In the genomic region with DNA sequence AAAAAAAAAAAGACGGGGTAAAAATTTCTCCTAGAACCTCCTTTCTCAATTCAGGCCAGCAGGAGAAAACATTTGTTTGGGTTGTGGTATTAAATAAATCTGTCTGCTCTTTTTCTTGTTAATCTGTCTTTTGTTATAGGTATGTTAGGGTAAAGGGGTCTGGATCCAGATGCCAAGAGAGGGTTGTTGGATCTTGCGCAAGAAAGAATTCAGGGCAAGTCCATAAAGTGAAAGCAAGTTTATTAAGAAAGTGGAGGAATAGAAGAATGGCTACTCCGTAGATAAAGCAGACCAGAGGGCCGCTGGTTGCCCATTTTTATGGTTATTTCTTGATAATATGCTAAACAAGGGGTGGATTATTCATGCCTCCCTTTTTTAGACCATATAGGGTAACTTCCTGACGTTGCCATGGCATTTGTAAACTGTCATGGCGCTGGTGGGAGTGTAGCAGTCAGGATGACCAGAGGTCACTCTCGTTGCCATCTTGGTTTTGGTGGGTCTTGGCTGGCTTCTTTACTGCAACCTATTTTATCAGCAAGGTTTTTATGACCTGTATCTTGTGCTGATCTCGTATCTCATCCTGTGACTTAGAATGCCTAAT, we compare ENCODE assay signal across 3 cellular contexts.
A peak's percentile ranks its signal among the peaks of the same experiment; 100 is the strongest.
TF ChIP-seq lines count a peak whose summit lies in the region.
"Not testable (repeated sequence)": the region's sequence is repeated elsewhere in the genome, so short reads cannot be mapped to it uniquely, and the experiment has no call there.

No MANE protein-coding gene starts in this region.

TF ChIP-seq in IMR-90, 13 proteins besides CTCF, POLR2A, EP300 and RAD21:
- peak; percentile 64 for TF ChIP-seq CEBPB (IDR thresholded peaks at IDR 0.05; ENCODE audit: low read depth, low read length)
TF ChIP-seq in IMR-90: peak in this region for 1; not testable (repeated sequence) for 12.

TF ChIP-seq in K562, 482 proteins besides CTCF, POLR2A, EP300 and RAD21:
- TF ChIP-seq SRF (CRISPR knock-in tag; IDR thresholded peaks at IDR 0.05) (peak in 1 of 2 experiments; percentile 76; a peak in 1 of 4 replicates), RFX1 (IDR thresholded peaks at IDR 0.05) (peak; percentile 77), NR2C1 (tag; IDR thresholded peaks at IDR 0.05) (peak; percentile 56), CEBPG (tag; conservative IDR thresholded peaks at IDR 0.05 in 1 of 2, IDR thresholded peaks at IDR 0.05 in 1 of 2) (peak in 1 of 2 experiments; percentile 80; a peak in 2 of 4 replicates), NR2C2 (tag; IDR thresholded peaks at IDR 0.05) (0 out of 2 replicates have a peak, but pooled peaks have one; percentile 27), CEBPB (tag; IDR thresholded peaks at IDR 0.05) (peak; percentile 88), YY1 (IDR thresholded peaks at IDR 0.05; ENCODE audit: borderline replicate concordance in 1 of 3, control insufficient read depth in 1 of 3, extremely low read depth in 1 of 3, insufficient read depth in 3 of 3, insufficient read length in 1 of 3, insufficient replicate concordance in 2 of 3, low read depth in 1 of 3, low read length in 2 of 3) (peak in 1 of 3 experiments; percentile 42)
- TF ChIP-seq NR2C1 (IDR thresholded peaks at IDR 0.05); CEBPG (CRISPR knock-in tag; IDR thresholded peaks at IDR 0.05); NR2C2 (CRISPR knock-in tag; IDR thresholded peaks at IDR 0.05): not testable (repeated sequence)

TF ChIP-seq in HepG2, 621 proteins besides CTCF, POLR2A, EP300 and RAD21:
- peak; percentile 65 for TF ChIP-seq CEBPB (IDR thresholded peaks at IDR 0.05; ENCODE audit: borderline replicate concordance, low read depth, low read length)
TF ChIP-seq in HepG2: peak in this region for 1; not testable (repeated sequence) for 620.
